1 cellular context compared by ENCODE assay signal in genomic region chr6:128784266-128784665, GRCh38.
TF ChIP-seq lines count a peak whose summit lies in the region.

No MANE protein-coding gene starts in this region.

TF ChIP-seq in HepG2, 621 proteins besides CTCF, POLR2A, EP300 and RAD21 (continued from another document):
- TF ChIP-seq ZBTB40 (IDR thresholded peaks at IDR 0.05), result no peak
- TF ChIP-seq ZBTB40 (CRISPR knock-in tag; IDR thresholded peaks at IDR 0.05), result no peak
- TF ChIP-seq ZNF20 (CRISPR knock-in tag; IDR thresholded peaks at IDR 0.05), result no peak
- no peak for TF ChIP-seq SP5 (CRISPR knock-in tag; IDR thresholded peaks at IDR 0.05; ENCODE audit: borderline replicate concordance, low read depth)
- no peak for TF ChIP-seq ZNF672 (CRISPR knock-in tag; IDR thresholded peaks at IDR 0.05)
- no peak for TF ChIP-seq ZBTB8A (CRISPR knock-in tag; IDR thresholded peaks at IDR 0.05; ENCODE audit: borderline replicate concordance, low read depth)
- no peak for TF ChIP-seq ZNF589 (CRISPR knock-in tag; conservative IDR thresholded peaks at IDR 0.05)
- no peak for TF ChIP-seq SMC3 (IDR thresholded peaks at IDR 0.05; ENCODE audit: low read length)
TF ChIP-seq in HepG2: peak in this region for 0.
